In genomic region chrX:45508459-45508858, GRCh38 we compare ENCODE assay signal across 18 cellular contexts.
A peak's percentile ranks its signal among the peaks of the same experiment; 100 is the strongest.
DNase-seq lines count a peak whose midpoint lies in the region; ATAC-seq and TF ChIP-seq lines count a peak whose summit lies in the region.
"Had no signal": no experiment of that assay in that cellular context is flagged by ENCODE, and none has a peak within 500 bp of the region (broad histone marks: within the 10 kb centered on the region; RNA-seq: fewer than 3 reads in every experiment).

No MANE protein-coding gene starts in this region.

- H3K4me1 ChIP-seq in mammary epithelial cell (ENCODE audit: insufficient read depth, low read length) = peaks cover 38% of the 10 kb centered on the region
- H3K4me1 ChIP-seq in hepatocyte (ENCODE audit: insufficient read depth) = peaks cover 19% of the 10 kb centered on the region
- H3K4me1 ChIP-seq in subcutaneous abdominal adipose tissue (ENCODE audit: control insufficient read depth in 5 of 5, insufficient read depth in 5 of 5, low read length in 5 of 5) = peaks cover 0 to 35% (median 20%) of the 10 kb centered on the region in 5 donors
- H3K4me1 ChIP-seq in CD4-positive, alpha-beta memory T cell (ENCODE audit: insufficient read depth, low read length) = peaks cover 5% of the 10 kb centered on the region

- no peak for ATAC-seq in HG03354 (IDR thresholded peaks at IDR 0.05; ENCODE audit: poor library complexity, severe bottlenecking, unreplicated experiment)
- ATAC-seq: HepG2 had no signal

- H3K4me2 ChIP-seq in mammary epithelial cell (ENCODE audit: insufficient read depth, low read depth, low read length) (no peak overlapping the region), hepatocyte (no peak overlapping the region)

- H3K4me3 Mint-ChIP-seq in MCF 10A (ENCODE audit: unreplicated experiment) = no peak overlapping the region
- no peak overlapping the region for H3K4me3 Mint-ChIP-seq in CD4-positive, alpha-beta memory T cell

- peaks cover 12% of the 10 kb centered on the region for H3K27me3 Mint-ChIP-seq in MCF 10A (ENCODE audit: insufficient read depth, unreplicated experiment)
- H3K27me3 Mint-ChIP-seq in CD4-positive, alpha-beta memory T cell = no peaks in the 10 kb centered on the region

- H3K4me3 ChIP-seq in mammary epithelial cell (replicated peaks in 1 of 3; ENCODE audit: insufficient read depth in 1 of 3, low read depth in 2 of 3, low read length in 3 of 3) (no peak overlapping the region), hepatocyte (no peak overlapping the region), subcutaneous abdominal adipose tissue (ENCODE audit: low read depth in 1 of 5, low read length in 5 of 5) (no peak overlapping the region)
- no peak overlapping the region for H3K4me3 ChIP-seq in CD4-positive, alpha-beta memory T cell (ENCODE audit: low read length in 2 of 2)
- H3K4me3 ChIP-seq: tibial nerve had no signal

- H4K20me1 ChIP-seq in mammary epithelial cell (ENCODE audit: insufficient read depth, low read length) (no peaks in the 10 kb centered on the region), hepatocyte (ENCODE audit: insufficient read depth, poor library complexity, severe bottlenecking) (no peaks in the 10 kb centered on the region)

- in situ Hi-C loops in mammary epithelial cell (cut with MboI; ENCODE audit: low sequenced_read_pairs in 2 of 2) = loop anchor here in 1 of 2 donors (25.0 kb wide), 1 partner anchor 879 kb away; no protein-coding TSS in a partner anchor

- BruUV-seq in MCF 10A (replicated peaks; lab: Mats Ljungman, UMichigan) (no TSS peak), mammary epithelial cell (replicated peaks; lab: Mats Ljungman, UMichigan) (no TSS peak)

- H3K27me3 ChIP-seq in mammary epithelial cell (ENCODE audit: insufficient read depth, low read length) (no peaks in the 10 kb centered on the region), hepatocyte (no peaks in the 10 kb centered on the region), subcutaneous abdominal adipose tissue (ENCODE audit: control insufficient read depth in 5 of 5, insufficient read depth in 4 of 5, low read length in 5 of 5) (peaks cover 0 to 9% (median 4%) of the 10 kb centered on the region in 5 donors)
- H3K27me3 ChIP-seq in CD4-positive, alpha-beta memory T cell (ENCODE audit: insufficient read depth, low read length) = no peaks in the 10 kb centered on the region
- H3K27me3 ChIP-seq: neutrophil, tibial nerve had no signal

- H3K9ac ChIP-seq in mammary epithelial cell (ENCODE audit: insufficient read depth, low read length) (no peak overlapping the region), subcutaneous abdominal adipose tissue (ENCODE audit: low read length in 5 of 5) (no peak overlapping the region)

- H3K27ac ChIP-seq in mammary epithelial cell (ENCODE audit: insufficient read depth, low read depth, low read length) = no peak overlapping the region
- peak overlapping the region; percentile 90 for H3K27ac ChIP-seq in hepatocyte
- H3K27ac ChIP-seq in subcutaneous abdominal adipose tissue (ENCODE audit: low read depth, low read length) = peak overlapping the region; percentile 88
- no peak overlapping the region for H3K27ac ChIP-seq in CD4-positive, alpha-beta memory T cell (ENCODE audit: low read depth, low read length)
- H3K27ac ChIP-seq: neutrophil had no signal

- no peaks in the 10 kb centered on the region for H3K36me3 Mint-ChIP-seq in MCF 10A (ENCODE audit: insufficient read depth, unreplicated experiment)
- no peaks in the 10 kb centered on the region for H3K36me3 Mint-ChIP-seq in CD4-positive, alpha-beta memory T cell

- H3K9me2 ChIP-seq in hepatocyte (replicated peaks; ENCODE audit: insufficient read depth) = no peaks in the 10 kb centered on the region

- DNase-seq in MCF 10A (ENCODE audit: unreplicated experiment) (peak; percentile 82), mammary epithelial cell (no peak), T1000 (lab: John Stamatoyannopoulos, UW) (peak; percentile 0), hepatocyte (ENCODE audit: low spot score) (no peak), putamen (ENCODE audit: low spot score) (no peak)
- DNase-seq in CD4-positive, alpha-beta memory T cell = no peak
- DNase-seq: ACHN; activated CD4-positive, alpha-beta T cell treated with anti-CD3 and anti-CD28 coated beads for 1 hour; activated naive CD4-positive, alpha-beta T cell treated with anti-CD3 and anti-CD28 coated beads, Interleukin-2, amount 50 U/mL, for 16 hours; effector CD8-positive, alpha-beta T cell; mesendoderm; NCI-H774; stimulated activated CD4-positive, alpha-beta T cell treated with anti-CD3 and anti-CD28 coated beads, Interleukin-4, amount 100 ng/mL, for 4 hours had no signal

- H3K9me3 ChIP-seq in mammary epithelial cell (replicated peaks; ENCODE audit: insufficient read depth, low read length) = no peaks in the 10 kb centered on the region
- H3K9me3 ChIP-seq in hepatocyte (ENCODE audit: low read depth) = no peaks in the 10 kb centered on the region
- no peaks in the 10 kb centered on the region for H3K9me3 ChIP-seq in subcutaneous abdominal adipose tissue (ENCODE audit: control insufficient read depth in 5 of 5, low read length in 5 of 5)
- H3K9me3 ChIP-seq in CD4-positive, alpha-beta memory T cell (ENCODE audit: control insufficient read depth in 1 of 2, low read length in 2 of 2) = no peaks in the 10 kb centered on the region
- H3K9me3 ChIP-seq: neutrophil, tibial nerve had no signal

- CTCF ChIA-PET in MCF 10A (lab: Yijun Ruan, JAX) = interaction anchor here (0.6 to 0.8 kb wide), 2 partner anchors 744 to 869 kb away, joined by 3 to 7 read pairs; no protein-coding TSS in a partner anchor
- CTCF ChIA-PET in mammary epithelial cell (lab: Charles Lee; ENCODE audit: low non-redundant PET) = interaction anchor here (0.7 kb wide), 1 partner anchor 188 kb away, joined by 3 read pairs; no protein-coding TSS in a partner anchor
- CTCF ChIA-PET in CD4-positive, alpha-beta memory T cell (lab: Charles Lee; ENCODE audit: partially characterized antibody) = interaction anchor here (0.8 kb wide), 1 partner anchor 900 kb away, joined by 3 read pairs; no protein-coding TSS in a partner anchor

- H3K36me3 ChIP-seq in mammary epithelial cell (ENCODE audit: insufficient read depth, low read length) (no peaks in the 10 kb centered on the region), hepatocyte (replicated peaks; ENCODE audit: insufficient read depth, low read depth) (no peaks in the 10 kb centered on the region), subcutaneous abdominal adipose tissue (ENCODE audit: control insufficient read depth in 5 of 5, insufficient read depth in 5 of 5, low read length in 5 of 5) (no peaks in the 10 kb centered on the region)
- no peaks in the 10 kb centered on the region for H3K36me3 ChIP-seq in CD4-positive, alpha-beta memory T cell (ENCODE audit: insufficient read depth, low read length)
- H3K36me3 ChIP-seq: neutrophil, tibial nerve had no signal

- peaks cover 19% of the 10 kb centered on the region for H3K4me1 Mint-ChIP-seq in MCF 10A (ENCODE audit: insufficient read depth, unreplicated experiment)
- peaks cover 0 to 6% (median 2%) of the 10 kb centered on the region in 4 donors for H3K4me1 Mint-ChIP-seq in CD4-positive, alpha-beta memory T cell

- 83% methylated on average over 2 of the region's 2 CpGs for WGBS in mammary epithelial cell (ENCODE audit: low coverage, missing lambda C conversion rate)
- 82% methylated on average over 2 of the region's 2 CpGs for WGBS in hepatocyte (ENCODE audit: low lambda C conversion rate, missing lambda C conversion rate)

- H2AFZ ChIP-seq in mammary epithelial cell (ENCODE audit: low read depth, low read length) = no peak overlapping the region
- H2AFZ ChIP-seq in hepatocyte = no peak overlapping the region

- TF ChIP-seq CTCF in MCF 10A (IDR thresholded peaks at IDR 0.05; ENCODE audit: unreplicated experiment) (no peak), mammary epithelial cell (conservative IDR thresholded peaks at IDR 0.05 in 1 of 2, IDR thresholded peaks at IDR 0.05 in 1 of 2; ENCODE audit: extremely low read depth in 1 of 2, insufficient read depth in 1 of 2, low read depth in 1 of 2, low read length in 2 of 2) (no peak), hepatocyte (IDR thresholded peaks at IDR 0.05; ENCODE audit: poor library complexity) (no peak)

- no peak overlapping the region for H3K27ac Mint-ChIP-seq in MCF 10A (ENCODE audit: low read depth, unreplicated experiment)
- no peak overlapping the region for H3K27ac Mint-ChIP-seq in CD4-positive, alpha-beta memory T cell

- dilution Hi-C loops in mammary epithelial cell (cut with HindIII; ENCODE audit: low sequenced_read_pairs) = no loop called here

- POLR2A ChIA-PET in MCF 10A (lab: Yijun Ruan, JAX) = no interaction called here
- POLR2A ChIA-PET in CD4-positive, alpha-beta memory T cell (lab: Charles Lee; ENCODE audit: partially characterized antibody) = no interaction called here

- intact Hi-C loops in MCF 10A (cut with micrococcal nuclease) = no loop called here
- intact Hi-C loops in mammary epithelial cell (cut with micrococcal nuclease) = loop anchor here (5.0 kb wide), 1 partner anchor 61 kb away; no protein-coding TSS in a partner anchor
- intact Hi-C loops in CD4-positive, alpha-beta memory T cell (cut with micrococcal nuclease) = no loop called here

- no peaks in the 10 kb centered on the region for H3K9me3 Mint-ChIP-seq in MCF 10A (ENCODE audit: unreplicated experiment)
- H3K9me3 Mint-ChIP-seq in CD4-positive, alpha-beta memory T cell = peaks cover 0 to 4% (median 0%) of the 10 kb centered on the region in 8 donors

- no peaks in the 10 kb centered on the region for H3K79me2 ChIP-seq in mammary epithelial cell (ENCODE audit: insufficient read depth, low read length)
- H3K79me2 ChIP-seq in hepatocyte = no peaks in the 10 kb centered on the region

Comparison
In these comparisons a context has a peak if more than half of its experiments do, and no peak if none do; other contexts are left out.
1. DNase-seq: peak in MCF 10A (single experiment) and T1000 (single experiment); none in mammary epithelial cell (single experiment), hepatocyte (single experiment), putamen (single experiment) and CD4-positive, alpha-beta memory T cell (0 of 5).
2. H3K27ac ChIP-seq: peak in hepatocyte (single experiment) and subcutaneous abdominal adipose tissue (single experiment); none in mammary epithelial cell (single experiment) and CD4-positive, alpha-beta memory T cell (single experiment).